Comparison of ENCODE assay signal across 2 cellular contexts in the genomic region with DNA sequence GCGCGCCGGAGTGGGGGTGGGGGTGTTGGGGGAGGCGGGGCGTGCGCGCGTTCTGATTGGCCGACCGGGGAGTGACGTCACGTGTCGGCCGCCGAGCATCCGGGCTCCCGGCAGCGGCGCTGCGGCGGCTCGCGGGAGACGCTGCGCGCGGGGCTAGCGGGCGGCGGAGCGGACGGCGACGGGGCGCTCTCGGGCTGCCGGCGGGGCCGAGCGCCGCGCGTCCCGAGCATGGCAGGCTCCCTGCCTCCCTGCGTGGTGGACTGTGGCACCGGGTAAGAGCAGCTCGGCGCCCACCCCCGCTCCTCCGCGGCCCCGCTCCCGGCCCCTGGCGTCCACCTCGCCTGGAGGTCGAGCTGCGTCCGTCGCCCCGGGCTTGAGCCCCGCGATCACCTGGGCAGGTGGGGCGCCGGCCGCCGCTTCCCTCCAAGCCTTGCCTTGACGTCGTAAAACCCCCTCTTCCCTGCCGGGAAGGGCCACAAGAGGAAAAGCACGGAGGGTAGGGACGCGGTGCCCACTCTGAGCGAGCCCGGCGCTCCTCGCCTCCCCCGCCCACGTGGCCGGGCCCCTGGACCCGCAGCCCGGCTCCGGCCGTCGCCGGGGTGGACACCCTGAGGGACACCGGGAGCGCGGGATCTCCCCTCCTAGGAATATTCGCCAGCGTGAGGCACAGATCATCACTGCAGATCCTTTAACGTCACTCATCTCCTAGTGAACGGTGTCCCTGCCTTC.
A peak's percentile ranks its signal among the peaks of the same experiment; 100 is the strongest.
TF ChIP-seq lines count a peak whose summit lies in the region.

A gene (plus strand): TSS at position 98 of the 729 bp plus-strand sequence. CDS start 131 bp downstream, at position 229.

TF ChIP-seq in HEK293T, 16 proteins besides CTCF, POLR2A, EP300 and RAD21 (continued from another document):
- TF ChIP-seq LEF1 (IDR thresholded peaks at IDR 0.05; ENCODE audit: borderline replicate concordance) (peak; percentile 75), FOXA1 (IDR thresholded peaks at IDR 0.05) (no peak), FOXM1 (IDR thresholded peaks at IDR 0.05; ENCODE audit: borderline replicate concordance) (0 out of 2 replicates have a peak, but pooled peaks have one; percentile 28), ZNF384 (IDR thresholded peaks at IDR 0.05) (no peak)
- TF ChIP-seq, protein P1, sequence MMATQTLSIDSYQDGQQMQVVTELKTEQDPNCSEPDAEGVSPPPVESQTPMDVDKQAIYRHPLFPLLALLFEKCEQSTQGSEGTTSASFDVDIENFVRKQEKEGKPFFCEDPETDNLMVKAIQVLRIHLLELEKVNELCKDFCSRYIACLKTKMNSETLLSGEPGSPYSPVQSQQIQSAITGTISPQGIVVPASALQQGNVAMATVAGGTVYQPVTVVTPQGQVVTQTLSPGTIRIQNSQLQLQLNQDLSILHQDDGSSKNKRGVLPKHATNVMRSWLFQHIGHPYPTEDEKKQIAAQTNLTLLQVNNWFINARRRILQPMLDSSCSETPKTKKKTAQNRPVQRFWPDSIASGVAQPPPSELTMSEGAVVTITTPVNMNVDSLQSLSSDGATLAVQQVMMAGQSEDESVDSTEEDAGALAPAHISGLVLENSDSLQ (IDR thresholded peaks at IDR 0.05) = peak; percentile 39; the same call in 1 of the 2 replicates
TF ChIP-seq in HEK293T: peak in this region for 4.

TF ChIP-seq in GM12878, 131 proteins besides CTCF, POLR2A, EP300 and RAD21 (continued from another document and continues in another):
- TF ChIP-seq, protein P2, sequence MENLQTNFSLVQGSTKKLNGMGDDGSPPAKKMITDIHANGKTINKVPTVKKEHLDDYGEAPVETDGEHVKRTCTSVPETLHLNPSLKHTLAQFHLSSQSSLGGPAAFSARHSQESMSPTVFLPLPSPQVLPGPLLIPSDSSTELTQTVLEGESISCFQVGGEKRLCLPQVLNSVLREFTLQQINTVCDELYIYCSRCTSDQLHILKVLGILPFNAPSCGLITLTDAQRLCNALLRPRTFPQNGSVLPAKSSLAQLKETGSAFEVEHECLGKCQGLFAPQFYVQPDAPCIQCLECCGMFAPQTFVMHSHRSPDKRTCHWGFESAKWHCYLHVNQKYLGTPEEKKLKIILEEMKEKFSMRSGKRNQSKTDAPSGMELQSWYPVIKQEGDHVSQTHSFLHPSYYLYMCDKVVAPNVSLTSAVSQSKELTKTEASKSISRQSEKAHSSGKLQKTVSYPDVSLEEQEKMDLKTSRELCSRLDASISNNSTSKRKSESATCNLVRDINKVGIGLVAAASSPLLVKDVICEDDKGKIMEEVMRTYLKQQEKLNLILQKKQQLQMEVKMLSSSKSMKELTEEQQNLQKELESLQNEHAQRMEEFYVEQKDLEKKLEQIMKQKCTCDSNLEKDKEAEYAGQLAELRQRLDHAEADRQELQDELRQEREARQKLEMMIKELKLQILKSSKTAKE (IDR thresholded peaks at IDR 0.05; ENCODE audit: low read depth, poor library complexity, severe bottlenecking) = no peak
- no peak for TF ChIP-seq PAX5 (IDR thresholded peaks at IDR 0.05; ENCODE audit: borderline replicate concordance, low read depth, low read length)
- no peak for TF ChIP-seq TCF7 (IDR thresholded peaks at IDR 0.05; ENCODE audit: borderline replicate concordance)
- TF ChIP-seq SP1 (IDR thresholded peaks at IDR 0.05; ENCODE audit: low read depth, low read length) = peak; percentile 43
- TF ChIP-seq, protein P3, sequence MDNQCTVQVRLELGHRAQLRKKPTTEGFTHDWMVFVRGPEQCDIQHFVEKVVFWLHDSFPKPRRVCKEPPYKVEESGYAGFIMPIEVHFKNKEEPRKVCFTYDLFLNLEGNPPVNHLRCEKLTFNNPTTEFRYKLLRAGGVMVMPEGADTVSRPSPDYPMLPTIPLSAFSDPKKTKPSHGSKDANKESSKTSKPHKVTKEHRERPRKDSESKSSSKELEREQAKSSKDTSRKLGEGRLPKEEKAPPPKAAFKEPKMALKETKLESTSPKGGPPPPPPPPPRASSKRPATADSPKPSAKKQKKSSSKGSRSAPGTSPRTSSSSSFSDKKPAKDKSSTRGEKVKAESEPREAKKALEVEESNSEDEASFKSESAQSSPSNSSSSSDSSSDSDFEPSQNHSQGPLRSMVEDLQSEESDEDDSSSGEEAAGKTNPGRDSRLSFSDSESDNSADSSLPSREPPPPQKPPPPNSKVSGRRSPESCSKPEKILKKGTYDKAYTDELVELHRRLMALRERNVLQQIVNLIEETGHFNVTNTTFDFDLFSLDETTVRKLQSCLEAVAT (IDR thresholded peaks at IDR 0.05) = no peak
- no peak for TF ChIP-seq JUNB (IDR thresholded peaks at IDR 0.05)
- peak; percentile 58 for TF ChIP-seq POLR2AphosphoS5 (IDR thresholded peaks at IDR 0.05; ENCODE audit: low read length)
- TF ChIP-seq EED (IDR thresholded peaks at IDR 0.05; ENCODE audit: low read depth) = no peak
- TF ChIP-seq ZNF207 (IDR thresholded peaks at IDR 0.05; ENCODE audit: borderline replicate concordance) = 0 out of 2 replicates have a peak, but pooled peaks have one; percentile 34
- no peak for TF ChIP-seq CHD1 (IDR thresholded peaks at IDR 0.05; ENCODE audit: low read depth, low read length)
- TF ChIP-seq, protein P4, sequence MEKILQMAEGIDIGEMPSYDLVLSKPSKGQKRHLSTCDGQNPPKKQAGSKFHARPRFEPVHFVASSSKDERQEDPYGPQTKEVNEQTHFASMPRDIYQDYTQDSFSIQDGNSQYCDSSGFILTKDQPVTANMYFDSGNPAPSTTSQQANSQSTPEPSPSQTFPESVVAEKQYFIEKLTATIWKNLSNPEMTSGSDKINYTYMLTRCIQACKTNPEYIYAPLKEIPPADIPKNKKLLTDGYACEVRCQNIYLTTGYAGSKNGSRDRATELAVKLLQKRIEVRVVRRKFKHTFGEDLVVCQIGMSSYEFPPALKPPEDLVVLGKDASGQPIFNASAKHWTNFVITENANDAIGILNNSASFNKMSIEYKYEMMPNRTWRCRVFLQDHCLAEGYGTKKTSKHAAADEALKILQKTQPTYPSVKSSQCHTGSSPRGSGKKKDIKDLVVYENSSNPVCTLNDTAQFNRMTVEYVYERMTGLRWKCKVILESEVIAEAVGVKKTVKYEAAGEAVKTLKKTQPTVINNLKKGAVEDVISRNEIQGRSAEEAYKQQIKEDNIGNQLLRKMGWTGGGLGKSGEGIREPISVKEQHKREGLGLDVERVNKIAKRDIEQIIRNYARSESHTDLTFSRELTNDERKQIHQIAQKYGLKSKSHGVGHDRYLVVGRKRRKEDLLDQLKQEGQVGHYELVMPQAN (conservative IDR thresholded peaks at IDR 0.05) = peak; percentile 64
- peak in 1 of 2 experiments; percentile 34; a peak in 1 of 3 replicates for TF ChIP-seq EGR1 (IDR thresholded peaks at IDR 0.05; ENCODE audit: borderline replicate concordance in 1 of 2, low read depth in 2 of 2, low read length in 2 of 2)
- peak; percentile 65; the same call in 1 of the 2 replicates for TF ChIP-seq LARP7 (IDR thresholded peaks at IDR 0.05)
- no peak for TF ChIP-seq TBL1XR1 (IDR thresholded peaks at IDR 0.05; ENCODE audit: low read depth, low read length)
- 0 out of 2 replicates have a peak, but pooled peaks have one; percentile 56 for TF ChIP-seq GATAD2B (conservative IDR thresholded peaks at IDR 0.05; ENCODE audit: low read depth)
- TF ChIP-seq, protein P5, sequence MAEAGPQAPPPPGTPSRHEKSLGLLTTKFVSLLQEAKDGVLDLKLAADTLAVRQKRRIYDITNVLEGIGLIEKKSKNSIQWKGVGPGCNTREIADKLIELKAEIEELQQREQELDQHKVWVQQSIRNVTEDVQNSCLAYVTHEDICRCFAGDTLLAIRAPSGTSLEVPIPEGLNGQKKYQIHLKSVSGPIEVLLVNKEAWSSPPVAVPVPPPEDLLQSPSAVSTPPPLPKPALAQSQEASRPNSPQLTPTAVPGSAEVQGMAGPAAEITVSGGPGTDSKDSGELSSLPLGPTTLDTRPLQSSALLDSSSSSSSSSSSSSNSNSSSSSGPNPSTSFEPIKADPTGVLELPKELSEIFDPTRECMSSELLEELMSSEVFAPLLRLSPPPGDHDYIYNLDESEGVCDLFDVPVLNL (IDR thresholded peaks at IDR 0.05; ENCODE audit: low read depth, low read length) = no peak
- TF ChIP-seq YBX1 (IDR thresholded peaks at IDR 0.05) = no peak
- TF ChIP-seq ZNF274 (IDR thresholded peaks at IDR 0.05; ENCODE audit: insufficient read depth, insufficient read length) = no peak
- peak; percentile 61; the same call in 1 of the 2 replicates for TF ChIP-seq TAF1 (IDR thresholded peaks at IDR 0.05; ENCODE audit: borderline replicate concordance, low read depth, low read length)
- peak; percentile 90 for TF ChIP-seq IKZF1 (conservative IDR thresholded peaks at IDR 0.05)
- TF ChIP-seq BACH1 (IDR thresholded peaks at IDR 0.05; ENCODE audit: borderline replicate concordance) = peak; percentile 75; the same call in 1 of the 2 replicates
- TF ChIP-seq, protein P6, sequence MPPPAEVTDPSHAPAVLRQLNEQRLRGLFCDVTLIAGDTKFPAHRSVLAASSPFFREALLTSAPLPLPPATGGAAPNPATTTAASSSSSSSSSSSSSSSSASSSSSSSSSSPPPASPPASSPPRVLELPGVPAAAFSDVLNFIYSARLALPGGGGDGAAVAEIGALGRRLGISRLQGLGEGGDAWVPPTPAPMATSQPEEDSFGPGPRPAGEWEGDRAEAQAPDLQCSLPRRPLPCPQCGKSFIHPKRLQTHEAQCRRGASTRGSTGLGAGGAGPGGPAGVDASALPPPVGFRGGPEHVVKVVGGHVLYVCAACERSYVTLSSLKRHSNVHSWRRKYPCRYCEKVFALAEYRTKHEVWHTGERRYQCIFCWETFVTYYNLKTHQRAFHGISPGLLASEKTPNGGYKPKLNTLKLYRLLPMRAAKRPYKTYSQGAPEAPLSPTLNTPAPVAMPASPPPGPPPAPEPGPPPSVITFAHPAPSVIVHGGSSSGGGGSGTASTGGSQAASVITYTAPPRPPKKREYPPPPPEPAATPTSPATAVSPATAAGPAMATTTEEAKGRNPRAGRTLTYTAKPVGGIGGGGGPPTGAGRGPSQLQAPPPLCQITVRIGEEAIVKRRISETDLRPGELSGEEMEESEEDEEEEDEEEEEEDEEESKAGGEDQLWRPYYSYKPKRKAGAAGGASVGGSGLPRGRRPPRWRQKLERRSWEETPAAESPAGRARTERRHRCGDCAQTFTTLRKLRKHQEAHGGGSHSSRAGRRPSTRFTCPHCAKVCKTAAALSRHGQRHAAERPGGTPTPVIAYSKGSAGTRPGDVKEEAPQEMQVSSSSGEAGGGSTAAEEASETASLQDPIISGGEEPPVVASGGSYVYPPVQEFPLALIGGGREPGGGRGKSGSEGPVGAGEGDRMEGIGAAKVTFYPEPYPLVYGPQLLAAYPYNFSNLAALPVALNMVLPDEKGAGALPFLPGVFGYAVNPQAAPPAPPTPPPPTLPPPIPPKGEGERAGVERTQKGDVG (CRISPR knock-in tag; IDR thresholded peaks at IDR 0.05) = no peak
- TF ChIP-seq, protein P7, sequence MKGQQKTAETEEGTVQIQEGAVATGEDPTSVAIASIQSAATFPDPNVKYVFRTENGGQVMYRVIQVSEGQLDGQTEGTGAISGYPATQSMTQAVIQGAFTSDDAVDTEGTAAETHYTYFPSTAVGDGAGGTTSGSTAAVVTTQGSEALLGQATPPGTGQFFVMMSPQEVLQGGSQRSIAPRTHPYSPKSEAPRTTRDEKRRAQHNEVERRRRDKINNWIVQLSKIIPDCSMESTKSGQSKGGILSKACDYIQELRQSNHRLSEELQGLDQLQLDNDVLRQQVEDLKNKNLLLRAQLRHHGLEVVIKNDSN (IDR thresholded peaks at IDR 0.05; ENCODE audit: borderline replicate concordance, extremely low read length, insufficient read depth, low read depth, low read length) = peak; percentile 54
- TF ChIP-seq TCF3 (IDR thresholded peaks at IDR 0.05; ENCODE audit: borderline replicate concordance, insufficient read depth, low read depth, low read length) = peak; percentile 59; the same call in 1 of the 2 replicates
- peak; percentile 17 for TF ChIP-seq RELA (IDR thresholded peaks at IDR 0.05; ENCODE audit: borderline replicate concordance, partially characterized antibody)
- TF ChIP-seq PML (IDR thresholded peaks at IDR 0.05; ENCODE audit: low read length) = no peak
- TF ChIP-seq BHLHE40 (IDR thresholded peaks at IDR 0.05; ENCODE audit: borderline replicate concordance in 1 of 2, low read depth in 2 of 2, low read length in 1 of 2) = peak in 1 of 2 experiments; percentile 66; a peak in 2 of 4 replicates
- 0 out of 2 replicates have a peak, but pooled peaks have one; percentile 27 for TF ChIP-seq ASH2L (IDR thresholded peaks at IDR 0.05; ENCODE audit: borderline replicate concordance, low read depth)
- TF ChIP-seq IRF4 (IDR thresholded peaks at IDR 0.05; ENCODE audit: low read depth, low read length) = no peak
- TF ChIP-seq HDAC2 (IDR thresholded peaks at IDR 0.05) = no peak
- peak; percentile 79; the same call in 1 of the 2 replicates for TF ChIP-seq CREB1 (IDR thresholded peaks at IDR 0.05; ENCODE audit: low read depth)
- TF ChIP-seq SMAD1 (IDR thresholded peaks at IDR 0.05; ENCODE audit: low read depth, partially characterized antibody) = no peak
- peak; percentile 58; the same call in 1 of the 2 replicates for TF ChIP-seq POLR2AphosphoS2 (IDR thresholded peaks at IDR 0.05; ENCODE audit: low read depth, low read length)
- 0 out of 2 replicates have a peak, but pooled peaks have one; percentile 38 for TF ChIP-seq ZSCAN29 (IDR thresholded peaks at IDR 0.05)
- TF ChIP-seq, protein P8, sequence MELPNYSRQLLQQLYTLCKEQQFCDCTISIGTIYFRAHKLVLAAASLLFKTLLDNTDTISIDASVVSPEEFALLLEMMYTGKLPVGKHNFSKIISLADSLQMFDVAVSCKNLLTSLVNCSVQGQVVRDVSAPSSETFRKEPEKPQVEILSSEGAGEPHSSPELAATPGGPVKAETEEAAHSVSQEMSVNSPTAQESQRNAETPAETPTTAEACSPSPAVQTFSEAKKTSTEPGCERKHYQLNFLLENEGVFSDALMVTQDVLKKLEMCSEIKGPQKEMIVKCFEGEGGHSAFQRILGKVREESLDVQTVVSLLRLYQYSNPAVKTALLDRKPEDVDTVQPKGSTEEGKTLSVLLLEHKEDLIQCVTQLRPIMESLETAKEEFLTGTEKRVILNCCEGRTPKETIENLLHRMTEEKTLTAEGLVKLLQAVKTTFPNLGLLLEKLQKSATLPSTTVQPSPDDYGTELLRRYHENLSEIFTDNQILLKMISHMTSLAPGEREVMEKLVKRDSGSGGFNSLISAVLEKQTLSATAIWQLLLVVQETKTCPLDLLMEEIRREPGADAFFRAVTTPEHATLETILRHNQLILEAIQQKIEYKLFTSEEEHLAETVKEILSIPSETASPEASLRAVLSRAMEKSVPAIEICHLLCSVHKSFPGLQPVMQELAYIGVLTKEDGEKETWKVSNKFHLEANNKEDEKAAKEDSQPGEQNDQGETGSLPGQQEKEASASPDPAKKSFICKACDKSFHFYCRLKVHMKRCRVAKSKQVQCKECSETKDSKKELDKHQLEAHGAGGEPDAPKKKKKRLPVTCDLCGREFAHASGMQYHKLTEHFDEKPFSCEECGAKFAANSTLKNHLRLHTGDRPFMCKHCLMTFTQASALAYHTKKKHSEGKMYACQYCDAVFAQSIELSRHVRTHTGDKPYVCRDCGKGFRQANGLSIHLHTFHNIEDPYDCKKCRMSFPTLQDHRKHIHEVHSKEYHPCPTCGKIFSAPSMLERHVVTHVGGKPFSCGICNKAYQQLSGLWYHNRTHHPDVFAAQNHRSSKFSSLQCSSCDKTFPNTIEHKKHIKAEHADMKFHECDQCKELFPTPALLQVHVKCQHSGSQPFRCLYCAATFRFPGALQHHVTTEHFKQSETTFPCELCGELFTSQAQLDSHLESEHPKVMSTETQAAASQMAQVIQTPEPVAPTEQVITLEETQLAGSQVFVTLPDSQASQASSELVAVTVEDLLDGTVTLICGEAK (IDR thresholded peaks at IDR 0.05; ENCODE audit: borderline replicate concordance) = no peak
- peak; percentile 47; the same call in 1 of the 2 replicates for TF ChIP-seq NR2F1 (conservative IDR thresholded peaks at IDR 0.05)
- TF ChIP-seq CHD2 (IDR thresholded peaks at IDR 0.05; ENCODE audit: borderline replicate concordance, low read depth, low read length) = peak; percentile 3; the same call in 1 of the 2 replicates
- no peak for TF ChIP-seq CBX5 (IDR thresholded peaks at IDR 0.05; ENCODE audit: low read depth)
- peak; percentile 65; the same call in 1 of the 2 replicates for TF ChIP-seq CREM (IDR thresholded peaks at IDR 0.05; ENCODE audit: low read depth)
- TF ChIP-seq STAT3 (IDR thresholded peaks at IDR 0.05; ENCODE audit: low read depth, low read length) = no peak
